ENCODE assay signal across 11 cellular contexts in the genomic region with DNA sequence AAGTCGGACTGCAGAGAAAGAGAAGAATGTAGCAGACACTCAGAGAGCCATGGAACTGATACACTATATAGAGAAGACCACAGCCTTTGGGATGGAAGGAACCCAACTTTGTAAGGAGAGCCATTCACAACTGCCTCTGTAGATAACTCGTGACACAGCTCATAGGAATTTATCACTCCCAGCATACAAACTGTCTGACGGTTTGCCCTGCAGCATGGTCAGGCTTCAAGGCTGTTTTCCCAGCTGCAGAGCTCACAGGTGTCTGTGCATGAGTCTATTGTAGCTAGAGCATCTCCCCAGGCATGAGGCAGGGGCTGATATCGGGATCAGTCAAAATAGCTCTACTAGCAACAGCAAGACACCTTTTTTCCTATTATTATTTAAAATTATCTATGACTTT.
DNase-seq lines count a peak whose midpoint lies in the region; ATAC-seq and TF ChIP-seq lines count a peak whose summit lies in the region.
"Had no signal": no experiment of that assay in that cellular context is flagged by ENCODE, and none has a peak within 500 bp of the region (broad histone marks: within the 10 kb centered on the region; RNA-seq: fewer than 3 reads in every experiment).

No MANE protein-coding gene starts in this region.

- peaks cover 0 to 12% of the 10 kb centered on the region in 2 donors for H3K9me3 ChIP-seq in left lung
- H3K9me3 ChIP-seq in vagina: no peaks in the 10 kb centered on the region

- TF ChIP-seq CTCF in chondrocyte (IDR thresholded peaks at IDR 0.05) (no peak), left lung (IDR thresholded peaks at IDR 0.05) (no peak), vagina (IDR thresholded peaks at IDR 0.05) (no peak)

- H3K27me3 ChIP-seq in left lung (no peaks in the 10 kb centered on the region), vagina (no peaks in the 10 kb centered on the region)
- H3K27me3 ChIP-seq: spleen had no signal

- H3K9me3 Mint-ChIP-seq in chondrocyte (ENCODE audit: low read depth): peaks cover 7% of the 10 kb centered on the region

- no peak for TF ChIP-seq POLR2A in vagina (IDR thresholded peaks at IDR 0.05)

- DNase-seq in AG20443 (ENCODE audit: low spot score) (peak; percentile 65), M059J (ENCODE audit: low read depth) (peak; percentile 79), chondrocyte (ENCODE audit: low spot score) (no peak), left lung (no peak), NCI-H2196 (lab: John Stamatoyannopoulos, UW; ENCODE audit: unreplicated experiment) (no peak), vagina (ENCODE audit: extremely low spot score in 2 of 2) (no peak)
- DNase-seq in NK-92 treated with Interleukin-12 subunit alpha and Interleukin-12 subunit beta, amount 100 ng/mL, for 24 hours (lab: John Stamatoyannopoulos, UW): no peak
- DNase-seq: spleen had no signal

- H3K36me3 Mint-ChIP-seq in chondrocyte (ENCODE audit: low read depth): no peaks in the 10 kb centered on the region

- H3K36me3 ChIP-seq in left lung (no peaks in the 10 kb centered on the region), vagina (no peaks in the 10 kb centered on the region)
- H3K36me3 ChIP-seq: spleen had no signal

- peak overlapping the region; percentile 76 for H3K27ac Mint-ChIP-seq in chondrocyte (ENCODE audit: unreplicated experiment)
- H3K27ac Mint-ChIP-seq: activated T-helper 1 cell treated with anti-CD3 and anti-CD28 coated beads, Interleukin-12 subunit alpha, Interleukin-12 subunit beta, Interleukin-2, Interleukin-4 antibody, amounts not matched to agents 30 ng/mL and 10 ng/mL and 1 ng/mL, durations not matched to agents 14 hours and 24 hours and 36 hours had no signal

- H3K4me3 ChIP-seq in left lung (no peak overlapping the region), vagina (no peak overlapping the region)
- H3K4me3 ChIP-seq: spleen had no signal

- peaks cover 61% of the 10 kb centered on the region for H3K4me1 Mint-ChIP-seq in chondrocyte (ENCODE audit: low read depth)

- H3K4me1 ChIP-seq in left lung: no peaks in the 10 kb centered on the region
- no peaks in the 10 kb centered on the region for H3K4me1 ChIP-seq in vagina

- intact Hi-C loops in left lung (cut with DNase I): no loop called here
- intact Hi-C loops in vagina (cut with DNase I): no loop called here

- H3K27ac ChIP-seq in left lung (no peak overlapping the region), vagina (no peak overlapping the region)
- H3K27ac ChIP-seq: C4-2B, spleen had no signal

- ATAC-seq in left lung (peak; percentile 22), HG02623 (IDR thresholded peaks at IDR 0.05; ENCODE audit: unreplicated experiment) (no peak)

- H3K27me3 Mint-ChIP-seq in chondrocyte (ENCODE audit: low read depth): no peaks in the 10 kb centered on the region

- no peak overlapping the region for H3K4me3 Mint-ChIP-seq in chondrocyte (ENCODE audit: unreplicated experiment)
- H3K4me3 Mint-ChIP-seq: activated T-helper 1 cell treated with anti-CD3 and anti-CD28 coated beads, Interleukin-12 subunit alpha, Interleukin-12 subunit beta, Interleukin-2, Interleukin-4 antibody, amounts not matched to agents 30 ng/mL and 10 ng/mL and 1 ng/mL, durations not matched to agents 14 hours and 24 hours and 36 hours had no signal

Comparison
In these comparisons a context has a peak if more than half of its experiments do, and no peak if none do; other contexts are left out.
1. DNase-seq: peak in AG20443 (single experiment) and M059J (single experiment); none in chondrocyte (single experiment), left lung (0 of 2), NCI-H2196 (single experiment), NK-92 treated with Interleukin-12 subunit alpha and Interleukin-12 subunit beta, amount 100 ng/mL, for 24 hours (single experiment) and vagina (0 of 2).